Comparison of ENCODE assay signal across 12 cellular contexts in genomic region chr12:31773223-31773750, GRCh38. TPM values are rescaled to one million over a fixed set of nuclear protein-coding genes. Genes with fewer than 3 reads are reported as not detected.
DNase-seq lines count a peak whose midpoint lies in the region; ATAC-seq, FAIRE-seq and TF ChIP-seq lines count a peak whose summit lies in the region.
"Had no signal": no experiment of that assay in that cellular context is flagged by ENCODE, and none has a peak within 500 bp of the region (broad histone marks: within the 10 kb centered on the region; RNA-seq: fewer than 3 reads in every experiment).

No MANE protein-coding gene starts in this region.

- H3K36me3 ChIP-seq in GM12878 (ENCODE audit: control insufficient read depth in 2 of 2, insufficient read depth in 2 of 2, low read length in 1 of 2) (no peaks in the 10 kb centered on the region), lower lobe of right lung (no peaks in the 10 kb centered on the region)

- POLR2A ChIA-PET in GM12878 (lab: Charles Lee) = interaction anchor here (1.1 to 3.1 kb wide), 5 partner anchors 10 to 34 kb away, joined by 4 to 13 read pairs (median 9); no protein-coding TSS in a partner anchor

- H3K9me3 ChIP-seq in GM12878 (replicated peaks; ENCODE audit: control insufficient read depth, insufficient read depth, low read length) (no peaks in the 10 kb centered on the region), lower lobe of right lung (no peaks in the 10 kb centered on the region)

- H3K36me3 Mint-ChIP-seq in effector memory CD8-positive, alpha-beta T cell (ENCODE audit: insufficient read depth) = no peaks in the 10 kb centered on the region

- BruUV-seq in GM12878 (replicated peaks; lab: Mats Ljungman, UMichigan) = no TSS peak

- ATAC-seq in GM18858 (IDR thresholded peaks at IDR 0.05; ENCODE audit: unreplicated experiment) (peak; percentile 64), HG03354 (IDR thresholded peaks at IDR 0.05; ENCODE audit: poor library complexity, severe bottlenecking, unreplicated experiment) (peak; percentile 66), GM12878 (peak; percentile 83), omental fat pad (ENCODE audit: low FRiP score) (peak; percentile 79), lower lobe of right lung (no peak), HG02973 (IDR thresholded peaks at IDR 0.05; ENCODE audit: unreplicated experiment) (no peak)
- ATAC-seq in effector memory CD8-positive, alpha-beta T cell (replicated peaks) = no peak
- ATAC-seq: activated naive CD4-positive, alpha-beta T cell treated with anti-CD3 and anti-CD28 coated beads, Interleukin-2, amount 50 U/mL, for 72 hours had no signal

- FAIRE-seq in GM12878 (lab: Jason Lieb, UNC) = peak; percentile 52

- DNase-seq in GM12878 (ENCODE audit: low read depth, low spot score) = no peak
- DNase-seq in omental fat pad (ENCODE audit: low spot score) = no peak
- no peak for DNase-seq in lower lobe of right lung
- no peak for DNase-seq in effector memory CD8-positive, alpha-beta T cell
- DNase-seq in head of caudate nucleus = no peak
- DNase-seq: GM23248, left cardiac atrium had no signal

- WGBS in GM12878 (ENCODE audit: insufficient coverage, insufficient replicate concordance, low lambda C conversion rate, missing lambda C conversion rate) = 83% methylated on average over 2 of the region's 2 CpGs

- H3K9me3 Mint-ChIP-seq in effector memory CD8-positive, alpha-beta T cell = no peaks in the 10 kb centered on the region

- RAD21 ChIA-PET in GM12878 (lab: Charles Lee; ENCODE audit: unreplicated experiment) = interaction anchor here (0.6 to 3.7 kb wide), 12 partner anchors 10 to 120 kb away, joined by 3 to 16 read pairs (median 4); no protein-coding TSS in a partner anchor

- intact Hi-C loops in GM12878 (cut with micrococcal nuclease; ENCODE audit: unreplicated experiment) (no loop called here), lower lobe of right lung (cut with DNase I) (no loop called here), head of caudate nucleus (cut with DNase I) (no loop called here)

- H3K4me1 ChIP-seq in GM12878 (ENCODE audit: control insufficient read depth, insufficient read depth, low read length) = peaks cover 14% of the 10 kb centered on the region
- peaks cover 7% of the 10 kb centered on the region for H3K4me1 ChIP-seq in lower lobe of right lung

- peaks cover 0 to 10% of the 10 kb centered on the region in 2 donors for H3K4me1 Mint-ChIP-seq in effector memory CD8-positive, alpha-beta T cell (ENCODE audit: low read depth in 2 of 2)

- H3K4me3 ChIP-seq in GM12878 (no peak overlapping the region), lower lobe of right lung (no peak overlapping the region)
- H3K4me3 ChIP-seq: GM23248 had no signal

- peak overlapping the region; percentile 26; the same call in 1 of the 2 replicates for H3K4me2 ChIP-seq in GM12878 (ENCODE audit: control insufficient read depth, insufficient read depth)

- TF ChIP-seq RAD21 in GM12878 (IDR thresholded peaks at IDR 0.05; ENCODE audit: insufficient read depth, low read depth, low read length) = no peak

- H2AFZ ChIP-seq in GM12878 (ENCODE audit: control insufficient read depth, low read depth, low read length) = peak overlapping the region; percentile 20
- H2AFZ ChIP-seq: GM23248 had no signal

- H3K27me3 Mint-ChIP-seq in effector memory CD8-positive, alpha-beta T cell = no peaks in the 10 kb centered on the region

- SMC1A ChIA-PET in GM12878 (lab: Charles Lee; ENCODE audit: uncharacterized antibody, unreplicated experiment) = interaction anchor here (0.7 to 4.5 kb wide), 15 partner anchors 7 to 120 kb away, joined by 3 to 25 read pairs (median 4); no protein-coding TSS in a partner anchor

- H3K27ac ChIP-seq in GM12878 (ENCODE audit: control insufficient read depth, insufficient read depth) (peak overlapping the region; percentile 1), lower lobe of right lung (no peak overlapping the region)
- H3K27ac ChIP-seq: GM23248, VCaP had no signal

- H3K27me3 ChIP-seq in GM12878 (replicated peaks in 1 of 2; ENCODE audit: control insufficient read depth in 2 of 2, insufficient read depth in 2 of 2, low read length in 1 of 2) (no peaks in the 10 kb centered on the region), lower lobe of right lung (ENCODE audit: low read depth) (no peaks in the 10 kb centered on the region)

- in situ Hi-C loops in GM12878 (cut with MboI) = no loop called here

- H3K9ac ChIP-seq in GM12878 (ENCODE audit: control insufficient read depth, insufficient read depth, low read length) = no peak overlapping the region
- H3K9ac ChIP-seq: GM23248 had no signal

- H3K4me3 Mint-ChIP-seq in effector memory CD8-positive, alpha-beta T cell = no peak overlapping the region

- H3K79me2 ChIP-seq in GM12878 (ENCODE audit: control insufficient read depth, insufficient read depth, low read length) = no peaks in the 10 kb centered on the region

- no peaks in the 10 kb centered on the region for H4K20me1 ChIP-seq in GM12878 (ENCODE audit: control insufficient read depth, insufficient read depth)

- H3K27ac Mint-ChIP-seq in effector memory CD8-positive, alpha-beta T cell = peak overlapping the region in 1 of 2 donors; percentile 20

- no peak for TF ChIP-seq POLR2A in GM12878 (IDR thresholded peaks at IDR 0.05; ENCODE audit: low read depth, low read length)

- TF ChIP-seq EP300 in GM12878 (IDR thresholded peaks at IDR 0.05; ENCODE audit: borderline replicate concordance in 1 of 2, control insufficient read depth in 1 of 2, low read depth in 2 of 2, low read length in 2 of 2) = no peak

- CTCF ChIA-PET in GM12878 (lab: Yijun Ruan, JAX) = interaction anchor here (1.2 to 2.3 kb wide), 5 partner anchors 10 to 91 kb away, joined by 3 to 7 read pairs (median 3); no protein-coding TSS in a partner anchor

- TF ChIP-seq CTCF in GM12878 (IDR thresholded peaks at IDR 0.05 in 2 of 3, conservative IDR thresholded peaks at IDR 0.05 in 1 of 3; ENCODE audit: control insufficient read depth in 2 of 3, extremely low read depth in 1 of 3, insufficient read depth in 1 of 3, low read depth in 3 of 3, low read length in 3 of 3) (no peak), omental fat pad (IDR thresholded peaks at IDR 0.05) (no peak), lower lobe of right lung (IDR thresholded peaks at IDR 0.05) (no peak)

TF ChIP-seq in GM12878, 131 proteins besides CTCF, POLR2A, EP300 and RAD21 (continues in another document):
- TF ChIP-seq EED (IDR thresholded peaks at IDR 0.05; ENCODE audit: low read depth) (0 out of 2 replicates have a peak, but pooled peaks have one; percentile 7), SP1 (IDR thresholded peaks at IDR 0.05; ENCODE audit: low read depth, low read length) (no peak), CBX5 (IDR thresholded peaks at IDR 0.05; ENCODE audit: low read depth) (no peak), TCF3 (IDR thresholded peaks at IDR 0.05; ENCODE audit: borderline replicate concordance, insufficient read depth, low read depth, low read length) (peak; percentile 95), NBN (IDR thresholded peaks at IDR 0.05) (peak; percentile 28; the same call in 1 of the 2 replicates), ZNF687 (IDR thresholded peaks at IDR 0.05) (peak; percentile 40; the same call in 1 of the 2 replicates)

RNA-seq across cellular contexts. Expression of gene AMN1, which starts 44.5 kb away (rescaled TPM):
- 28.2 and 31.0 TPM in 2 replicates for total RNA-seq in GM12878 (2013; cell fraction: nucleolus; rRNA removed)
- total RNA-seq in GM12878 (2014; rRNA removed) (6.8 and 7.5 TPM in 2 replicates), GM12878 (2014; rRNA removed; fragmentation: Illumina TruSeq; extraction: Trizol) (7.3 and 7.8 TPM in 2 replicates), GM12878 (2021) (5.3 and 5.4 TPM in 2 replicates), omental fat pad (10 to 100 TPM in 2 of 4 donors, 1 to 10 TPM in 2; 6.8 to 27.6 (median 10.0) TPM), lower lobe of right lung (7.7 TPM)
- polyA plus RNA-seq in GM12878 (2011; ENCODE audit: low read depth) = 3.7 TPM
- polyA plus RNA-seq in GM12878 (2011; rRNA removed) (15.9 and 23.5 TPM in 2 replicates), GM12878 (2014; fragmentation: Illumina TruSeq; extraction: Trizol) (7.8 and 22.9 TPM in 2 replicates), GM12878 (2014; fragmentation: Nextera tagmentation; extraction: Ambion mirVana) (10 to 100 TPM; 15.2 to 19.3 TPM), GM12878 (2014; rRNA removed) (7.0 and 10.3 TPM in 2 replicates), GM12878 (2016; fragmentation: Nextera tagmentation; extraction: Ambion mirVana) (1 to 10 TPM; 8.8 to 9.8 TPM)
- 6.1 and 10.1 TPM in 2 replicates for polyA plus RNA-seq in GM12878 (2011; cell fraction: cytosol; rRNA removed)
- polyA plus RNA-seq in GM12878 (2011; cell fraction: nucleus; rRNA removed) = 6.8 and 9.1 TPM in 2 replicates
- polyA plus RNA-seq in GM12878 (2012) = 3.2 and 8.9 TPM in 2 replicates
- 5.8 and 8.9 TPM in 2 replicates for polyA minus RNA-seq in GM12878 (2011; rRNA and poly(A)+ RNA removed)
- 1.9 and 4.0 TPM in 2 replicates for polyA minus RNA-seq in GM12878 (2011; cell fraction: cytosol; rRNA and poly(A)+ RNA removed)
- polyA minus RNA-seq in GM12878 (2011; cell fraction: nucleus; rRNA and poly(A)+ RNA removed) = 2.8 and 5.1 TPM in 2 replicates

Comparison
In these comparisons a context has a peak if more than half of its experiments do, and no peak if none do; other contexts are left out.
1. ATAC-seq: peak in GM18858 (single experiment), HG03354 (single experiment), GM12878 (single experiment) and omental fat pad (single experiment); none in lower lobe of right lung (0 of 2), HG02973 (single experiment) and effector memory CD8-positive, alpha-beta T cell (single experiment).